Comparison of ENCODE assay signal across 9 cellular contexts in the genomic region with DNA sequence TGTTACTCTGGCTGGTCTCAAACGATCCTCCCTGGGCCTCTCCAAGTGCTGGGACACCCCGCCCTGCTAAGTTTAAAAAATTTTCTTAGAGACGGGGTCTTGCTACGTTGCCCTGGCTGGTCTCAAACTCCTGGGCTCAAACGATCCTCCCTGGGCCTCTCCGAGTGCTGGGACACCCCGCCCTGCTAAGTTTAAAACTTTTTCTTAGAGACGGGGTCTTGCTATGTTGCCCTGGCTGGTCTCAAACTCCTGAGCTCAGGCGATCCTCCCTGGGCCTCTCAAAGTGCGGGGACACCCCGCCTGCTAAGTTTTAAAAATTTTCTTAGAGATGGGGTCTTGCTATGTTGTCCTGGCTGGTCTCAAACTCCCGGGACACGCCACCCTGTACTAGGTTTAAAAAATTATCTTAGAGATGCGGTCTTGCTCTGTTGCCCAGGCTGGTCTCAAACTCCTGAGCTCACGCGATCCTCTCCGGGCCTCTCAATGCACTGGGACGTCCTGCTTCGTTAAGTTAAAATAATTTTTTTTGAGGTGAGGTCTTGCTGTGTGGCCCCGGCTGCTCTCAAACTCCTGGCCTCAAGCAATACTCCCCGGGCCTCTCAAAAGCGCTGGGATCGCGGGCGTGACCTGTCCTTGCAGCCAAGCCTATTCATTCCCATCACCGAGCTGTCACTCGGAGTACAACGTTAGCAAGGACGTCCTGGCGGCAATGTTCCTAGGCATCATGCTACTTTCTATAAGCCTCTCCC. TPM values are rescaled to one million over a fixed set of nuclear protein-coding genes. Genes with fewer than 3 reads are reported as not detected.
DNase-seq lines count a peak whose midpoint lies in the region; TF ChIP-seq lines count a peak whose summit lies in the region.
"Had no signal": no experiment of that assay in that cellular context is flagged by ENCODE, and none has a peak within 500 bp of the region (broad histone marks: within the 10 kb centered on the region; RNA-seq: fewer than 3 reads in every experiment).

No MANE protein-coding gene starts in this region.

- peaks cover 33% of the 10 kb centered on the region for H3K79me2 ChIP-seq in KMS-11 (ENCODE audit: insufficient read depth, low read depth)

- H3K36me3 ChIP-seq in KMS-11 (ENCODE audit: insufficient read depth) (no peaks in the 10 kb centered on the region; the same call in 1 of the 2 replicates), kidney epithelial cell (ENCODE audit: control insufficient read depth, insufficient read depth, low read length) (peaks cover 9% of the 10 kb centered on the region), stomach smooth muscle (ENCODE audit: control insufficient read depth in 2 of 2, insufficient read depth in 2 of 2, low read length in 2 of 2) (peaks cover 46 to 53% of the 10 kb centered on the region in 2 donors)

- DNase-seq in kidney epithelial cell (ENCODE audit: low read depth) (no peak), GM19240 (ENCODE audit: insufficient read length, low spot score) (no peak), kidney glomerular epithelial cell (lab: John Stamatoyannopoulos, UW) (no peak), SIG-M5 (lab: John Stamatoyannopoulos, UW) (no peak)
- DNase-seq in effector CD4-positive, alpha-beta T cell = no peak

- H3K4me3 ChIP-seq in KMS-11 (IDR thresholded peaks at IDR 0.05; ENCODE audit: insufficient read depth, low read depth, low read length) (no peak overlapping the region), kidney epithelial cell (ENCODE audit: low read depth, low read length) (peak overlapping the region; percentile 96), stomach smooth muscle (ENCODE audit: low read length in 2 of 2) (peak overlapping the region; percentile 100)

- H3K4me1 ChIP-seq in KMS-11 (ENCODE audit: low read depth, poor library complexity, severe bottlenecking) (peaks cover 6% of the 10 kb centered on the region), stomach smooth muscle (ENCODE audit: control insufficient read depth, insufficient read depth, low read length) (peaks cover 42% of the 10 kb centered on the region)

- H3K9ac ChIP-seq in KMS-11 (peak overlapping the region; percentile 98; the same call in 1 of the 2 replicates), stomach smooth muscle (ENCODE audit: low read length in 2 of 2) (peak overlapping the region; percentile 84 to 99)

- no peak overlapping the region for H2AFZ ChIP-seq in KMS-11 (ENCODE audit: low read depth)

- H3K27me3 ChIP-seq in KMS-11 (ENCODE audit: insufficient read depth, low read depth) (no peaks in the 10 kb centered on the region), kidney epithelial cell (ENCODE audit: control insufficient read depth, insufficient read depth, low read length) (no peaks in the 10 kb centered on the region), stomach smooth muscle (ENCODE audit: control insufficient read depth in 1 of 2, insufficient read depth in 2 of 2, low read length in 2 of 2) (no peaks in the 10 kb centered on the region)

- no peaks in the 10 kb centered on the region for H3K9me3 ChIP-seq in stomach smooth muscle (ENCODE audit: control insufficient read depth in 2 of 2, low read length in 2 of 2)

- H3K27ac ChIP-seq in KMS-11 = peak overlapping the region; percentile 95
- H3K27ac ChIP-seq in angular gyrus (ENCODE audit: low read depth, low read length) = peak overlapping the region; percentile 33
- H3K27ac ChIP-seq in stomach smooth muscle (ENCODE audit: low read length) = peak overlapping the region; percentile 97

- H4K20me1 ChIP-seq in KMS-11 (ENCODE audit: insufficient read depth) = peaks cover 14% of the 10 kb centered on the region; the same call in 1 of the 2 replicates

- peak overlapping the region; percentile 68; the same call in 1 of the 2 replicates for H3K4me2 ChIP-seq in KMS-11

- TF ChIP-seq CTCF in KMS-11 (conservative IDR thresholded peaks at IDR 0.05; ENCODE audit: low read depth, low read length) (no peak), kidney epithelial cell (IDR thresholded peaks at IDR 0.05; ENCODE audit: insufficient read depth, low read length, poor library complexity, severe bottlenecking) (no peak)

RNA-seq across cellular contexts. Expression of gene SLC25A6, which starts 1.1 kb away (rescaled TPM):
- total RNA-seq in kidney epithelial cell = 450 and 519 TPM in 2 replicates

RNA-seq across cellular contexts. Expression of gene IL3RA, which starts 54.2 kb away (rescaled TPM):
- 1.2 and 9.7 TPM in 2 replicates for total RNA-seq in kidney epithelial cell
- total RNA-seq: RPMI7951 had no signal

Comparison
In these comparisons a context has a peak if more than half of its experiments do, and no peak if none do; other contexts are left out.
1. H3K27ac ChIP-seq: peak in every context shown above with its lines; median percentile 97 in stomach smooth muscle; 95 in KMS-11; 33 in angular gyrus.